Comparison of ENCODE assay signal across 1 cellular context in the genomic region with DNA sequence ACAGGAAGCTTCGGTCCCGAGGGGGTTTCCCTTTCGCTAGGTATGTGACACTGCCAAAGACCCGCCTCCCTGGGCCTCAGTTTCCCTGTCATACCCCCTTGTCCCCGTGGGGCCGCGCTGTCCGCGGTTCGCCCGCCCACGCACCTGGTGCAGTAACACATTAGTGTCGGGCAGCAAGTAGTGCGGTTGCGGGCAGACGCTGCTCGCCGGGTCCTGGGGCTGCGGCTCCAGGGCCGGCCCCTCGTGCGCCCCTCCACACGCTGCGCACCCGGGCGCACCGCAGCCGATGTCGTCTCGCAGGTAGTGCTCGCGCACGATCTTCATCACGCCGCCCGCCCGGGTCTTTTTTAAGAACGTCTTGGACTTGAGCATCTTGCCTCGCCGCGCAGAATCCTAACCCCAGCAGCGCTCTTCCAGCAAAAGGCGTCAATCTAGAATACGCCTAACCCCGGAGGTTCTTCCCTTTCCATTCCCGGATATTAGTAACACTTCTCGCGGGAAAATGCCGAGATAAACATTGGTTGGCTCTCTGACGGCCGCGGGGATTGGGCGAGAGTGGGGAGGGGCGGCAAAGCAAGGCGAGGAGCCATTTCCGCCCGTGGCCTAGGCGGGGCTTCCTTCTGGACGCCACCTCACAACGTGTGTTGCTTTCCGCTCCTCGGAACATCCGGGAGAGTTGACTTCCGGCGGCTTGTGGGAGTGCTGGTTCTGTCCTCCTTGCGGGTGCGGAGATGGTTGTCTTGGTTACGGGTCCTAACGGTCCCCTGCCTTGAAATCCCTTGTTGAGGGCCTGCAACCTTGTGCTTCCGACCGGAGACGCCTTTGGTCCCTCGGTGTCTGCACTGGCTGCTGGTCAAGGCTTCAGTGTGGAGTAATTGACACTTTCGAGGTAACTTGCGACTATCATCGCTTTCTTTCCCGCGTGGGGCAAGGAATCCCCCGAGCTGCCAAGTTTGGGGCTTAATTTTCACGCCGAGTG.
TF ChIP-seq lines count a peak whose summit lies in the region.

A gene with protein sequence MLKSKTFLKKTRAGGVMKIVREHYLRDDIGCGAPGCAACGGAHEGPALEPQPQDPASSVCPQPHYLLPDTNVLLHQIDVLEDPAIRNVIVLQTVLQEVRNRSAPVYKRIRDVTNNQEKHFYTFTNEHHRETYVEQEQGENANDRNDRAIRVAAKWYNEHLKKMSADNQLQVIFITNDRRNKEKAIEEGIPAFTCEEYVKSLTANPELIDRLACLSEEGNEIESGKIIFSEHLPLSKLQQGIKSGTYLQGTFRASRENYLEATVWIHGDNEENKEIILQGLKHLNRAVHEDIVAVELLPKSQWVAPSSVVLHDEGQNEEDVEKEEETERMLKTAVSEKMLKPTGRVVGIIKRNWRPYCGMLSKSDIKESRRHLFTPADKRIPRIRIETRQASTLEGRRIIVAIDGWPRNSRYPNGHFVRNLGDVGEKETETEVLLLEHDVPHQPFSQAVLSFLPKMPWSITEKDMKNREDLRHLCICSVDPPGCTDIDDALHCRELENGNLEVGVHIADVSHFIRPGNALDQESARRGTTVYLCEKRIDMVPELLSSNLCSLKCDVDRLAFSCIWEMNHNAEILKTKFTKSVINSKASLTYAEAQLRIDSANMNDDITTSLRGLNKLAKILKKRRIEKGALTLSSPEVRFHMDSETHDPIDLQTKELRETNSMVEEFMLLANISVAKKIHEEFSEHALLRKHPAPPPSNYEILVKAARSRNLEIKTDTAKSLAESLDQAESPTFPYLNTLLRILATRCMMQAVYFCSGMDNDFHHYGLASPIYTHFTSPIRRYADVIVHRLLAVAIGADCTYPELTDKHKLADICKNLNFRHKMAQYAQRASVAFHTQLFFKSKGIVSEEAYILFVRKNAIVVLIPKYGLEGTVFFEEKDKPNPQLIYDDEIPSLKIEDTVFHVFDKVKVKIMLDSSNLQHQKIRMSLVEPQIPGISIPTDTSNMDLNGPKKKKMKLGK (minus strand): TSS at position 440 of the 979 bp plus-strand sequence. CDS start 68 bp downstream, at position 372.
A gene with protein sequence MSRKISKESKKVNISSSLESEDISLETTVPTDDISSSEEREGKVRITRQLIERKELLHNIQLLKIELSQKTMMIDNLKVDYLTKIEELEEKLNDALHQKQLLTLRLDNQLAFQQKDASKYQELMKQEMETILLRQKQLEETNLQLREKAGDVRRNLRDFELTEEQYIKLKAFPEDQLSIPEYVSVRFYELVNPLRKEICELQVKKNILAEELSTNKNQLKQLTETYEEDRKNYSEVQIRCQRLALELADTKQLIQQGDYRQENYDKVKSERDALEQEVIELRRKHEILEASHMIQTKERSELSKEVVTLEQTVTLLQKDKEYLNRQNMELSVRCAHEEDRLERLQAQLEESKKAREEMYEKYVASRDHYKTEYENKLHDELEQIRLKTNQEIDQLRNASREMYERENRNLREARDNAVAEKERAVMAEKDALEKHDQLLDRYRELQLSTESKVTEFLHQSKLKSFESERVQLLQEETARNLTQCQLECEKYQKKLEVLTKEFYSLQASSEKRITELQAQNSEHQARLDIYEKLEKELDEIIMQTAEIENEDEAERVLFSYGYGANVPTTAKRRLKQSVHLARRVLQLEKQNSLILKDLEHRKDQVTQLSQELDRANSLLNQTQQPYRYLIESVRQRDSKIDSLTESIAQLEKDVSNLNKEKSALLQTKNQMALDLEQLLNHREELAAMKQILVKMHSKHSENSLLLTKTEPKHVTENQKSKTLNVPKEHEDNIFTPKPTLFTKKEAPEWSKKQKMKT (plus strand): TSS at position 673 of the 979 bp plus-strand sequence. CDS start 1,337 bp downstream, outside the sequence.

TF ChIP-seq in HepG2, 621 proteins besides CTCF, POLR2A, EP300 and RAD21 (continued from another document):
- TF ChIP-seq, protein P1, sequence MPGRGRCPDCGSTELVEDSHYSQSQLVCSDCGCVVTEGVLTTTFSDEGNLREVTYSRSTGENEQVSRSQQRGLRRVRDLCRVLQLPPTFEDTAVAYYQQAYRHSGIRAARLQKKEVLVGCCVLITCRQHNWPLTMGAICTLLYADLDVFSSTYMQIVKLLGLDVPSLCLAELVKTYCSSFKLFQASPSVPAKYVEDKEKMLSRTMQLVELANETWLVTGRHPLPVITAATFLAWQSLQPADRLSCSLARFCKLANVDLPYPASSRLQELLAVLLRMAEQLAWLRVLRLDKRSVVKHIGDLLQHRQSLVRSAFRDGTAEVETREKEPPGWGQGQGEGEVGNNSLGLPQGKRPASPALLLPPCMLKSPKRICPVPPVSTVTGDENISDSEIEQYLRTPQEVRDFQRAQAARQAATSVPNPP (CRISPR knock-in tag; IDR thresholded peaks at IDR 0.05) = no peak
- no peak for TF ChIP-seq MAFG (CRISPR knock-in tag; IDR thresholded peaks at IDR 0.05)
- no peak for TF ChIP-seq ZNF674 (CRISPR knock-in tag; IDR thresholded peaks at IDR 0.05; ENCODE audit: low read depth)
- TF ChIP-seq NR2F2 (IDR thresholded peaks at IDR 0.05; ENCODE audit: borderline replicate concordance, low read depth) = no peak
- TF ChIP-seq, protein P2, sequence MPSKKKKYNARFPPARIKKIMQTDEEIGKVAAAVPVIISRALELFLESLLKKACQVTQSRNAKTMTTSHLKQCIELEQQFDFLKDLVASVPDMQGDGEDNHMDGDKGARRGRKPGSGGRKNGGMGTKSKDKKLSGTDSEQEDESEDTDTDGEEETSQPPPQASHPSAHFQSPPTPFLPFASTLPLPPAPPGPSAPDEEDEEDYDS (CRISPR knock-in tag; IDR thresholded peaks at IDR 0.05) = peak; percentile 90
- TF ChIP-seq CAMTA2 (CRISPR knock-in tag; IDR thresholded peaks at IDR 0.05; ENCODE audit: borderline replicate concordance) = no peak; the same call in 1 of the 2 replicates
- TF ChIP-seq, protein P3, sequence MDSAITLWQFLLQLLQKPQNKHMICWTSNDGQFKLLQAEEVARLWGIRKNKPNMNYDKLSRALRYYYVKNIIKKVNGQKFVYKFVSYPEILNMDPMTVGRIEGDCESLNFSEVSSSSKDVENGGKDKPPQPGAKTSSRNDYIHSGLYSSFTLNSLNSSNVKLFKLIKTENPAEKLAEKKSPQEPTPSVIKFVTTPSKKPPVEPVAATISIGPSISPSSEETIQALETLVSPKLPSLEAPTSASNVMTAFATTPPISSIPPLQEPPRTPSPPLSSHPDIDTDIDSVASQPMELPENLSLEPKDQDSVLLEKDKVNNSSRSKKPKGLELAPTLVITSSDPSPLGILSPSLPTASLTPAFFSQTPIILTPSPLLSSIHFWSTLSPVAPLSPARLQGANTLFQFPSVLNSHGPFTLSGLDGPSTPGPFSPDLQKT (CRISPR knock-in tag; IDR thresholded peaks at IDR 0.05; ENCODE audit: borderline replicate concordance) = no peak; the same call in 1 of the 2 replicates
- TF ChIP-seq HCFC1 (IDR thresholded peaks at IDR 0.05; ENCODE audit: low read depth, low read length) = peak; percentile 64; the same call in 1 of the 2 replicates
- TF ChIP-seq ZNF766 (CRISPR knock-in tag; IDR thresholded peaks at IDR 0.05; ENCODE audit: borderline replicate concordance) = no peak
- peak; percentile 94 for TF ChIP-seq GATAD1 (CRISPR knock-in tag; IDR thresholded peaks at IDR 0.05)
- TF ChIP-seq IRX3 (CRISPR knock-in tag; IDR thresholded peaks at IDR 0.05; ENCODE audit: borderline replicate concordance, low read depth) = no peak; the same call in 1 of the 2 replicates
- no peak for TF ChIP-seq SP140L (CRISPR knock-in tag; IDR thresholded peaks at IDR 0.05; ENCODE audit: borderline replicate concordance)
- TF ChIP-seq CREB1 (IDR thresholded peaks at IDR 0.05) = peak; percentile 62
- peak; percentile 86 for TF ChIP-seq CREB1 (CRISPR knock-in tag; IDR thresholded peaks at IDR 0.05)
- no peak for TF ChIP-seq ZNF292 (CRISPR knock-in tag; IDR thresholded peaks at IDR 0.05; ENCODE audit: borderline replicate concordance, low read depth)
- TF ChIP-seq, protein P4, sequence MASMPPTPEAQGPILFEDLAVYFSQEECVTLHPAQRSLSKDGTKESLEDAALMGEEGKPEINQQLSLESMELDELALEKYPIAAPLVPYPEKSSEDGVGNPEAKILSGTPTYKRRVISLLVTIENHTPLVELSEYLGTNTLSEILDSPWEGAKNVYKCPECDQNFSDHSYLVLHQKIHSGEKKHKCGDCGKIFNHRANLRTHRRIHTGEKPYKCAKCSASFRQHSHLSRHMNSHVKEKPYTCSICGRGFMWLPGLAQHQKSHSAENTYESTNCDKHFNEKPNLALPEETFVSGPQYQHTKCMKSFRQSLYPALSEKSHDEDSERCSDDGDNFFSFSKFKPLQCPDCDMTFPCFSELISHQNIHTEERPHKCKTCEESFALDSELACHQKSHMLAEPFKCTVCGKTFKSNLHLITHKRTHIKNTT (CRISPR knock-in tag; IDR thresholded peaks at IDR 0.05) = no peak
- no peak for TF ChIP-seq ZNF672 (CRISPR knock-in tag; IDR thresholded peaks at IDR 0.05)
- TF ChIP-seq, protein P5, sequence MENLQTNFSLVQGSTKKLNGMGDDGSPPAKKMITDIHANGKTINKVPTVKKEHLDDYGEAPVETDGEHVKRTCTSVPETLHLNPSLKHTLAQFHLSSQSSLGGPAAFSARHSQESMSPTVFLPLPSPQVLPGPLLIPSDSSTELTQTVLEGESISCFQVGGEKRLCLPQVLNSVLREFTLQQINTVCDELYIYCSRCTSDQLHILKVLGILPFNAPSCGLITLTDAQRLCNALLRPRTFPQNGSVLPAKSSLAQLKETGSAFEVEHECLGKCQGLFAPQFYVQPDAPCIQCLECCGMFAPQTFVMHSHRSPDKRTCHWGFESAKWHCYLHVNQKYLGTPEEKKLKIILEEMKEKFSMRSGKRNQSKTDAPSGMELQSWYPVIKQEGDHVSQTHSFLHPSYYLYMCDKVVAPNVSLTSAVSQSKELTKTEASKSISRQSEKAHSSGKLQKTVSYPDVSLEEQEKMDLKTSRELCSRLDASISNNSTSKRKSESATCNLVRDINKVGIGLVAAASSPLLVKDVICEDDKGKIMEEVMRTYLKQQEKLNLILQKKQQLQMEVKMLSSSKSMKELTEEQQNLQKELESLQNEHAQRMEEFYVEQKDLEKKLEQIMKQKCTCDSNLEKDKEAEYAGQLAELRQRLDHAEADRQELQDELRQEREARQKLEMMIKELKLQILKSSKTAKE (CRISPR knock-in tag; IDR thresholded peaks at IDR 0.05; ENCODE audit: borderline replicate concordance) = no peak
- TF ChIP-seq ARID2 (CRISPR knock-in tag; IDR thresholded peaks at IDR 0.05; ENCODE audit: borderline replicate concordance) = no peak
- no peak for TF ChIP-seq SCMH1 (CRISPR knock-in tag; IDR thresholded peaks at IDR 0.05; ENCODE audit: borderline replicate concordance)
- TF ChIP-seq ZNF670 (CRISPR knock-in tag; IDR thresholded peaks at IDR 0.05; ENCODE audit: borderline replicate concordance) = 0 out of 2 replicates have a peak, but pooled peaks have one; percentile 21
- no peak for TF ChIP-seq TBX3 (IDR thresholded peaks at IDR 0.05; ENCODE audit: borderline replicate concordance)
- TF ChIP-seq, protein P6, sequence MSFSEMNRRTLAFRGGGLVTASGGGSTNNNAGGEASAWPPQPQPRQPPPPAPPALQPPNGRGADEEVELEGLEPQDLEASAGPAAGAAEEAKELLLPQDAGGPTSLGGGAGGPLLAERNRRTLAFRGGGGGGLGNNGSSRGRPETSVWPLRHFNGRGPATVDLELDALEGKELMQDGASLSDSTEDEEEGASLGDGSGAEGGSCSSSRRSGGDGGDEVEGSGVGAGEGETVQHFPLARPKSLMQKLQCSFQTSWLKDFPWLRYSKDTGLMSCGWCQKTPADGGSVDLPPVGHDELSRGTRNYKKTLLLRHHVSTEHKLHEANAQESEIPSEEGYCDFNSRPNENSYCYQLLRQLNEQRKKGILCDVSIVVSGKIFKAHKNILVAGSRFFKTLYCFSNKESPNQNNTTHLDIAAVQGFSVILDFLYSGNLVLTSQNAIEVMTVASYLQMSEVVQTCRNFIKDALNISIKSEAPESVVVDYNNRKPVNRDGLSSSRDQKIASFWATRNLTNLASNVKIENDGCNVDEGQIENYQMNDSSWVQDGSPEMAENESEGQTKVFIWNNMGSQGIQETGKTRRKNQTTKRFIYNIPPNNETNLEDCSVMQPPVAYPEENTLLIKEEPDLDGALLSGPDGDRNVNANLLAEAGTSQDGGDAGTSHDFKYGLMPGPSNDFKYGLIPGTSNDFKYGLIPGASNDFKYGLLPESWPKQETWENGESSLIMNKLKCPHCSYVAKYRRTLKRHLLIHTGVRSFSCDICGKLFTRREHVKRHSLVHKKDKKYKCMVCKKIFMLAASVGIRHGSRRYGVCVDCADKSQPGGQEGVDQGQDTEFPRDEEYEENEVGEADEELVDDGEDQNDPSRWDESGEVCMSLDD (CRISPR knock-in tag; IDR thresholded peaks at IDR 0.05; ENCODE audit: borderline replicate concordance) = no peak
- 0 out of 2 replicates have a peak, but pooled peaks have one; percentile 32 for TF ChIP-seq ZIK1 (CRISPR knock-in tag; IDR thresholded peaks at IDR 0.05; ENCODE audit: borderline replicate concordance, low read depth)
- TF ChIP-seq ZNF879 (CRISPR knock-in tag; IDR thresholded peaks at IDR 0.05) = no peak
- peak; percentile 94 for TF ChIP-seq NR2C2 (CRISPR knock-in tag; IDR thresholded peaks at IDR 0.05; ENCODE audit: borderline replicate concordance)
- no peak; the same call in 1 of the 2 replicates for TF ChIP-seq ZNF776 (CRISPR knock-in tag; IDR thresholded peaks at IDR 0.05)
- TF ChIP-seq FOXP1 (IDR thresholded peaks at IDR 0.05) = no peak
- no peak for TF ChIP-seq FOXP1 (CRISPR knock-in tag; IDR thresholded peaks at IDR 0.05)
- peak in 1 of 2 experiments; percentile 69; a peak in 1 of 4 replicates for TF ChIP-seq KLF16 (CRISPR knock-in tag; IDR thresholded peaks at IDR 0.05)
- TF ChIP-seq ZNF768 (CRISPR knock-in tag; IDR thresholded peaks at IDR 0.05) = no peak
- TF ChIP-seq ZNF547 (CRISPR knock-in tag; IDR thresholded peaks at IDR 0.05) = no peak
- peak; percentile 65 for TF ChIP-seq AGO1 (IDR thresholded peaks at IDR 0.05; ENCODE audit: low read depth, low read length, poor library complexity, severe bottlenecking)
- peak; percentile 72; the same call in 1 of the 2 replicates for TF ChIP-seq TAF1 (CRISPR knock-in tag; IDR thresholded peaks at IDR 0.05)
- no peak for TF ChIP-seq ZNF30 (CRISPR knock-in tag; IDR thresholded peaks at IDR 0.05)
- TF ChIP-seq U2AF1 (optimal IDR thresholded peaks at IDR 0.05; ENCODE audit: low read depth, low read length) = peak; percentile 90
- no peak for TF ChIP-seq ZNF124 (CRISPR knock-in tag; IDR thresholded peaks at IDR 0.05)
- no peak for TF ChIP-seq STAT5B (CRISPR knock-in tag; IDR thresholded peaks at IDR 0.05)
- TF ChIP-seq ZBTB1 (CRISPR knock-in tag; IDR thresholded peaks at IDR 0.05; ENCODE audit: borderline replicate concordance) = no peak
